Comparison of ENCODE assay signal across 1 cellular context in the genomic region with DNA sequence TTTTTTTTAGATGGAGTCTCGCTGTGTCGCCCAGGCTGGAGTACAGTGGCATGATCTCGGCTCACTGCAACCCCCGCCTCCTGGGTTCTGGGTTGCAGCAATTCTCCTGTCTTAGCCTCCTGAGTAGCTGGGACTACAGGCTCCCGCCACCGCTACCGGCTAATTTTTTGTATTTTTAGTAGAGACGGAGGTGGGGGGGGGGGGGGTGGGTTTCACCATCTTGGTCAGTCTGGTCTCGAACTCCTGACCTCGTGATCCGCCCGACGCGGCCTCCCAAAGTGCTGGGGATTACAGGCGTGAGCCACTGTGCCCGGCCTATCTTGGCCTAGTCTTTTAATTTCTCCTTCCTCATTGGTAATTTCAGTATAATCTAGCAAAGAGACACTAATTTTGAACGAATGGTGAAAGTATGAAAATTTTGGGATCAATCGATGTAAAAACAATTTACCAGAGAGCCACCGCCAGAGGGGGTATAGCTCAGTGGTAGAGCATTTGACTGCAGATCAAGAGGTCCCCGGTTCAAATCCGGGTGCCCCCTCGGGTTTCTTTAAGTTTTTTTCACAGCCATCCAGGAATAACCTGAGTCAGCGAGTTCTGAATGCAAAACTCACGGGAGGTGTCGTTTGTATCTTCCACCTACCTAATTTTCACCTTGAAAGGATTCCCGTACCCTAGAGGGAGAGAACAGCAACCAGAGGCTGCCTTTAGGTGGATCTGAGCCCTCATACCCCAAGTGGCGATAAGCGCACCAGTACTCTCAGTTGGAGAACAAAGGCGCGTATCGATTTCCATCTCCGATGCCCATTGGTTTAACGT.
TF ChIP-seq lines count a peak whose summit lies in the region.

No MANE protein-coding gene starts in this region.

TF ChIP-seq in K562, 482 proteins besides CTCF, POLR2A, EP300 and RAD21 (continued from another document):
- TF ChIP-seq, protein P1, sequence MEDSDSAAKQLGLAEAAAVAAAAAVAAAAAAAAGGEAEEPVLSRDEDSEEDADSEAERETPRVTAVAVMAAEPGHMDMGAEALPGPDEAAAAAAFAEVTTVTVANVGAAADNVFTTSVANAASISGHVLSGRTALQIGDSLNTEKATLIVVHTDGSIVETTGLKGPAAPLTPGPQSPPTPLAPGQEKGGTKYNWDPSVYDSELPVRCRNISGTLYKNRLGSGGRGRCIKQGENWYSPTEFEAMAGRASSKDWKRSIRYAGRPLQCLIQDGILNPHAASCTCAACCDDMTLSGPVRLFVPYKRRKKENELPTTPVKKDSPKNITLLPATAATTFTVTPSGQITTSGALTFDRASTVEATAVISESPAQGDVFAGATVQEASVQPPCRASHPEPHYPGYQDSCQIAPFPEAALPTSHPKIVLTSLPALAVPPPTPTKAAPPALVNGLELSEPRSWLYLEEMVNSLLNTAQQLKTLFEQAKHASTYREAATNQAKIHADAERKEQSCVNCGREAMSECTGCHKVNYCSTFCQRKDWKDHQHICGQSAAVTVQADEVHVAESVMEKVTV (CRISPR knock-in tag; IDR thresholded peaks at IDR 0.05), result no peak
- 0 out of 2 replicates have a peak, but pooled peaks have one; percentile 23 for TF ChIP-seq ZNF764 (CRISPR knock-in tag; IDR thresholded peaks at IDR 0.05; ENCODE audit: low read depth)
- TF ChIP-seq, protein P2, sequence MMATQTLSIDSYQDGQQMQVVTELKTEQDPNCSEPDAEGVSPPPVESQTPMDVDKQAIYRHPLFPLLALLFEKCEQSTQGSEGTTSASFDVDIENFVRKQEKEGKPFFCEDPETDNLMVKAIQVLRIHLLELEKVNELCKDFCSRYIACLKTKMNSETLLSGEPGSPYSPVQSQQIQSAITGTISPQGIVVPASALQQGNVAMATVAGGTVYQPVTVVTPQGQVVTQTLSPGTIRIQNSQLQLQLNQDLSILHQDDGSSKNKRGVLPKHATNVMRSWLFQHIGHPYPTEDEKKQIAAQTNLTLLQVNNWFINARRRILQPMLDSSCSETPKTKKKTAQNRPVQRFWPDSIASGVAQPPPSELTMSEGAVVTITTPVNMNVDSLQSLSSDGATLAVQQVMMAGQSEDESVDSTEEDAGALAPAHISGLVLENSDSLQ (IDR thresholded peaks at IDR 0.05), result no peak
- TF ChIP-seq SRSF9 (IDR thresholded peaks at IDR 0.05; ENCODE audit: borderline replicate concordance, low read depth, low read length), result no peak
- no peak for TF ChIP-seq ZEB2 (IDR thresholded peaks at IDR 0.05)
- TF ChIP-seq POLR2H (tag; IDR thresholded peaks at IDR 0.05; ENCODE audit: low read depth), result peak; percentile 100
- no peak for TF ChIP-seq ZNF507 (tag; conservative IDR thresholded peaks at IDR 0.05)
- peak; percentile 13; the same call in 1 of the 2 replicates for TF ChIP-seq ESRRA (IDR thresholded peaks at IDR 0.05; ENCODE audit: borderline replicate concordance, low read depth)
